25 cellular contexts compared by ENCODE assay signal in genomic region chr2:206723288-206723687, GRCh38. TPM values are rescaled to one million over a fixed set of nuclear protein-coding genes. Genes with fewer than 3 reads are reported as not detected.
DNase-seq lines count a peak whose midpoint lies in the region; ATAC-seq, FAIRE-seq and TF ChIP-seq lines count a peak whose summit lies in the region.
"Had no signal": no experiment of that assay in that cellular context is flagged by ENCODE, and none has a peak within 500 bp of the region (broad histone marks: within the 10 kb centered on the region; RNA-seq: fewer than 3 reads in every experiment).

No MANE protein-coding gene starts in this region.

- H3K36me3 ChIP-seq in HepG2 (replicated peaks in 1 of 2; ENCODE audit: control insufficient read depth in 1 of 2, insufficient read depth in 2 of 2, low read length in 2 of 2), result no peaks in the 10 kb centered on the region
- H3K36me3 ChIP-seq in right lobe of liver, result no peaks in the 10 kb centered on the region
- no peaks in the 10 kb centered on the region for H3K36me3 ChIP-seq in endothelial cell of umbilical vein (ENCODE audit: control insufficient read depth in 2 of 2, extremely low read depth in 1 of 2, insufficient read depth in 2 of 2, low read length in 2 of 2)
- no peaks in the 10 kb centered on the region for H3K36me3 ChIP-seq in CD4-positive, alpha-beta memory T cell (ENCODE audit: insufficient read depth, low read length)
- H3K36me3 ChIP-seq: BE2C; BLaER1 treated with 17β-estradiol and CSF1 and Interleukin-3, amounts not matched to agents 10 nM and 100 nM had no signal

- WGBS in HepG2 (ENCODE audit: low lambda C conversion rate), result 3% methylated on average over 1 of the region's 1 CpG
- 88% methylated on average over 1 of the region's 1 CpG for WGBS in right lobe of liver (ENCODE audit: insufficient coverage, low coverage, low lambda C conversion rate, missing lambda C conversion rate)

- H3K27me3 ChIP-seq in HepG2 (ENCODE audit: control insufficient read depth in 1 of 2, insufficient read depth in 2 of 2, low read length in 2 of 2) (no peaks in the 10 kb centered on the region), right lobe of liver (no peaks in the 10 kb centered on the region), endothelial cell of umbilical vein (ENCODE audit: control insufficient read depth in 2 of 2, insufficient read depth in 2 of 2, low read length in 2 of 2) (peaks cover 0 to 4% of the 10 kb centered on the region in 2 experiments)
- no peaks in the 10 kb centered on the region for H3K27me3 ChIP-seq in CD4-positive, alpha-beta memory T cell (ENCODE audit: insufficient read depth, low read length)
- H3K27me3 ChIP-seq: BE2C; BLaER1 treated with 17β-estradiol and CSF1 and Interleukin-3, amounts not matched to agents 10 nM and 100 nM had no signal

- no peaks in the 10 kb centered on the region for H3K4me1 ChIP-seq in HepG2 (ENCODE audit: insufficient read depth, low read length)
- no peaks in the 10 kb centered on the region for H3K4me1 ChIP-seq in right lobe of liver
- no peaks in the 10 kb centered on the region for H3K4me1 ChIP-seq in endothelial cell of umbilical vein (ENCODE audit: control insufficient read depth, extremely low read depth, insufficient read depth, low read length)
- H3K4me1 ChIP-seq in CD4-positive, alpha-beta memory T cell (ENCODE audit: insufficient read depth, low read length), result no peaks in the 10 kb centered on the region
- H3K4me1 ChIP-seq: BE2C; BLaER1 treated with 17β-estradiol and CSF1 and Interleukin-3, amounts not matched to agents 10 nM and 100 nM had no signal

- CTCF ChIA-PET in HepG2 (lab: Yijun Ruan, JAX; ENCODE audit: low intra/inter-chr PET ratio, low total read pairs) (no interaction called here), endothelial cell of umbilical vein (lab: Charles Lee) (no interaction called here)
- CTCF ChIA-PET in CD4-positive, alpha-beta memory T cell (lab: Charles Lee; ENCODE audit: partially characterized antibody), result no interaction called here

- no peaks in the 10 kb centered on the region for H4K20me1 ChIP-seq in HepG2 (ENCODE audit: insufficient read depth, low read length)
- H4K20me1 ChIP-seq in endothelial cell of umbilical vein (replicated peaks; ENCODE audit: control insufficient read depth, extremely low read depth, insufficient read depth, low read length), result no peaks in the 10 kb centered on the region
- H4K20me1 ChIP-seq: BLaER1 treated with 17β-estradiol and CSF1 and Interleukin-3, amounts not matched to agents 10 nM and 100 nM had no signal

- in situ Hi-C loops in HepG2 (cut with HindIII; ENCODE audit: extremely low pct_ligation_motif_present, low pct_unique_long_range_greater_than_20kb), result no loop called here

- intact Hi-C loops in HepG2 (cut with micrococcal nuclease; ENCODE audit: unreplicated experiment), result no loop called here
- intact Hi-C loops in right lobe of liver (cut with DNase I), result no loop called here
- intact Hi-C loops in endothelial cell of umbilical vein (cut with micrococcal nuclease), result no loop called here
- intact Hi-C loops in CD4-positive, alpha-beta memory T cell (cut with micrococcal nuclease), result no loop called here

- TF ChIP-seq EP300 in HepG2 (IDR thresholded peaks at IDR 0.05; ENCODE audit: low read depth in 2 of 2, low read length in 2 of 2) (no peak), HepG2 (CRISPR knock-in tag; IDR thresholded peaks at IDR 0.05; ENCODE audit: borderline replicate concordance) (no peak)

- H3K27ac Mint-ChIP-seq in CD4-positive, alpha-beta memory T cell, result no peak overlapping the region
- H3K27ac Mint-ChIP-seq: CD14-positive monocyte; CD4-positive, alpha-beta T cell; GM23338 had no signal

- H3K4me3 ChIP-seq in HepG2 (replicated peaks in 1 of 3; ENCODE audit: insufficient read depth in 1 of 3, low read depth in 2 of 3, low read length in 3 of 3) (no peak overlapping the region), right lobe of liver (no peak overlapping the region), endothelial cell of umbilical vein (replicated peaks in 1 of 3; ENCODE audit: insufficient read depth in 1 of 3, low read depth in 1 of 3, low read length in 3 of 3) (no peak overlapping the region)
- H3K4me3 ChIP-seq in CD4-positive, alpha-beta memory T cell (ENCODE audit: low read length in 2 of 2), result no peak overlapping the region
- H3K4me3 ChIP-seq: BLaER1 treated with 17β-estradiol and CSF1 and Interleukin-3, amounts not matched to agents 10 nM and 100 nM; GM23338 had no signal

- H3K9me3 Mint-ChIP-seq in CD4-positive, alpha-beta memory T cell, result peaks cover 0 to 5% (median 3%) of the 10 kb centered on the region in 8 donors

- H3K27ac ChIP-seq in HepG2 (ENCODE audit: extremely low read length, insufficient read depth, low read length) (no peak overlapping the region), right lobe of liver (no peak overlapping the region), endothelial cell of umbilical vein (ENCODE audit: insufficient read depth, low read depth, low read length) (no peak overlapping the region)
- no peak overlapping the region for H3K27ac ChIP-seq in CD4-positive, alpha-beta memory T cell (ENCODE audit: low read depth, low read length)
- H3K27ac ChIP-seq: 22Rv1; BLaER1 treated with 17β-estradiol and CSF1 and Interleukin-3, amounts not matched to agents 10 nM and 100 nM had no signal

- H3K4me1 Mint-ChIP-seq in CD4-positive, alpha-beta memory T cell, result no peaks in the 10 kb centered on the region
- H3K4me1 Mint-ChIP-seq: CD14-positive monocyte had no signal

- FAIRE-seq in HepG2 (lab: Jason Lieb, UNC) (no peak), endothelial cell of umbilical vein (lab: Jason Lieb, UNC) (peak; percentile 28)
- FAIRE-seq: A204.1, GM12891, GM18507, H54 had no signal

- BruUV-seq in HepG2 (replicated peaks; lab: Mats Ljungman, UMichigan) (no TSS peak), endothelial cell of umbilical vein (replicated peaks; lab: Mats Ljungman, UMichigan) (no TSS peak)

- dilution Hi-C loops in endothelial cell of umbilical vein (cut with MboI; ENCODE audit: extremely low pct_ligation_motif_present, low sequenced_read_pairs), result no loop called here

- H3K79me2 ChIP-seq in HepG2 (ENCODE audit: insufficient read depth, low read length) (no peaks in the 10 kb centered on the region), endothelial cell of umbilical vein (ENCODE audit: control insufficient read depth, insufficient read depth, low read length) (no peaks in the 10 kb centered on the region)

- peaks cover 23 to 34% of the 10 kb centered on the region in 2 donors for H3K27me3 Mint-ChIP-seq in CD4-positive, alpha-beta memory T cell

- no peak overlapping the region for H3K9ac ChIP-seq in HepG2 (ENCODE audit: insufficient read depth, low read depth, low read length)
- H3K9ac ChIP-seq in endothelial cell of umbilical vein (replicated peaks; ENCODE audit: extremely low read depth, insufficient read depth, low read length), result no peak overlapping the region
- H3K9ac ChIP-seq: BLaER1 treated with 17β-estradiol and CSF1 and Interleukin-3, amounts not matched to agents 10 nM and 100 nM had no signal

- no peak for TF ChIP-seq POLR2A in HepG2 (IDR thresholded peaks at IDR 0.05; ENCODE audit: insufficient read depth in 1 of 2, low read depth in 2 of 2, low read length in 2 of 2)
- no peak for TF ChIP-seq POLR2A in right lobe of liver (IDR thresholded peaks at IDR 0.05)
- TF ChIP-seq POLR2A in endothelial cell of umbilical vein (IDR thresholded peaks at IDR 0.05; ENCODE audit: low read depth, low read length), result no peak

- H3K36me3 Mint-ChIP-seq in CD4-positive, alpha-beta memory T cell, result no peaks in the 10 kb centered on the region
- H3K36me3 Mint-ChIP-seq: CD14-positive monocyte had no signal

- no peak for DNase-seq in HepG2 (ENCODE audit: low spot score)
- no peak for DNase-seq in right lobe of liver
- DNase-seq in endothelial cell of umbilical vein (ENCODE audit: low read depth, low spot score), result no peak
- no peak for DNase-seq in activated naive CD4-positive, alpha-beta T cell treated with anti-CD3 and anti-CD28 coated beads, Interleukin-2, amount 50 U/mL, for 16 hours
- no peak for DNase-seq in CD4-positive, alpha-beta memory T cell
- DNase-seq: ACHN; AML-193; BE2C; Calu3; CD4-positive, alpha-beta T cell; COR-L47; DMS53; DMS79 treated with DMSO at 0.1 percent for 48 hours; GF-D8; HCEC 1CT had no signal

- H3K9me3 ChIP-seq in HepG2 (ENCODE audit: low read length), result no peaks in the 10 kb centered on the region
- no peaks in the 10 kb centered on the region for H3K9me3 ChIP-seq in right lobe of liver
- H3K9me3 ChIP-seq in endothelial cell of umbilical vein (replicated peaks; ENCODE audit: control insufficient read depth, insufficient read depth, low read length), result no peaks in the 10 kb centered on the region
- H3K9me3 ChIP-seq in CD4-positive, alpha-beta memory T cell (ENCODE audit: control insufficient read depth in 1 of 2, low read length in 2 of 2), result no peaks in the 10 kb centered on the region
- H3K9me3 ChIP-seq: BE2C had no signal

- H3K4me2 ChIP-seq in HepG2 (ENCODE audit: low read depth, low read length) (no peak overlapping the region), endothelial cell of umbilical vein (ENCODE audit: insufficient read depth, low read length) (no peak overlapping the region)
- H3K4me2 ChIP-seq: BLaER1 treated with 17β-estradiol and CSF1 and Interleukin-3, amounts not matched to agents 10 nM and 100 nM; GM23338 had no signal

- no peak for TF ChIP-seq RAD21 in HepG2 (CRISPR knock-in tag; IDR thresholded peaks at IDR 0.05)

- TF ChIP-seq CTCF in HepG2 (CRISPR knock-in tag; IDR thresholded peaks at IDR 0.05) (no peak), right lobe of liver (IDR thresholded peaks at IDR 0.05) (no peak), endothelial cell of umbilical vein (IDR thresholded peaks at IDR 0.05; ENCODE audit: extremely low read depth in 1 of 2, insufficient read depth in 1 of 2, low read depth in 1 of 2, low read length in 2 of 2) (no peak)

- no peak for ATAC-seq in HepG2
- ATAC-seq in right lobe of liver, result no peak
- ATAC-seq: GM23338 had no signal

- no peaks in the 10 kb centered on the region for H3K9me1 ChIP-seq in endothelial cell of umbilical vein (replicated peaks; ENCODE audit: control insufficient read depth, extremely low read depth, insufficient read depth, low read length)

- POLR2A ChIA-PET in HepG2 (lab: Yijun Ruan, JAX) (no interaction called here), endothelial cell of umbilical vein (lab: Charles Lee) (no interaction called here)
- POLR2A ChIA-PET in CD4-positive, alpha-beta memory T cell (lab: Charles Lee; ENCODE audit: partially characterized antibody), result no interaction called here

- H2AFZ ChIP-seq in HepG2 (ENCODE audit: low read length) (no peak overlapping the region), endothelial cell of umbilical vein (ENCODE audit: low read depth, low read length) (no peak overlapping the region)
- H2AFZ ChIP-seq: GM23338 had no signal

- no peak overlapping the region for H3K4me3 Mint-ChIP-seq in CD4-positive, alpha-beta memory T cell
- H3K4me3 Mint-ChIP-seq: CD14-positive monocyte; CD4-positive, alpha-beta T cell; GM23338 had no signal

RNA-seq across cellular contexts. Expression of gene DYTN, which starts 5.1 kb away (rescaled TPM):
- not detected in 2 replicates for total RNA-seq in HepG2 (2016; rRNA removed; fragmentation: Illumina TruSeq; extraction: Trizol)
- not detected in 2 replicates for total RNA-seq in HepG2 (2016; cell fraction: cytosol; rRNA removed; fragmentation: Illumina TruSeq; extraction: Trizol; ENCODE audit: low read depth)
- total RNA-seq in HepG2 (2016; cell fraction: insoluble cytoplasmic fraction; rRNA removed; fragmentation: Illumina TruSeq; extraction: Trizol), result not detected in 2 replicates
- not detected in 2 replicates for total RNA-seq in HepG2 (2016; cell fraction: membrane; rRNA removed; fragmentation: Illumina TruSeq; extraction: Trizol)
- not detected in 2 replicates for total RNA-seq in HepG2 (2016; cell fraction: nucleus; rRNA removed; fragmentation: Illumina TruSeq; extraction: Trizol)
- not detected in 2 replicates for polyA plus RNA-seq in HepG2 (2011; rRNA removed)
- polyA plus RNA-seq in HepG2 (2011; cell fraction: cytosol; rRNA removed), result not detected in 2 replicates
- polyA plus RNA-seq in HepG2 (2011; cell fraction: nucleus; rRNA removed), result not detected in 2 replicates
- polyA plus RNA-seq in HepG2 (2012), result not detected in 2 replicates
- not detected in 2 replicates for polyA plus RNA-seq in HepG2 (2016; cell fraction: cytosol; fragmentation: Illumina TruSeq; extraction: Trizol; ENCODE audit: low read depth)
- not detected in 2 replicates for polyA plus RNA-seq in HepG2 (2016; cell fraction: insoluble cytoplasmic fraction; fragmentation: Illumina TruSeq; extraction: Trizol; ENCODE audit: low read depth)
- polyA plus RNA-seq in HepG2 (2016; cell fraction: membrane; fragmentation: Illumina TruSeq; extraction: Trizol; ENCODE audit: low read depth), result not detected in 2 replicates
- polyA plus RNA-seq in HepG2 (2016; cell fraction: nucleus; fragmentation: Illumina TruSeq; extraction: Trizol; ENCODE audit: insufficient read depth, low read depth), result not detected in 2 replicates
- polyA minus RNA-seq in HepG2 (2011; rRNA and poly(A)+ RNA removed; ENCODE audit: low replicate concordance), result not detected in 2 replicates
- polyA minus RNA-seq in HepG2 (2011; cell fraction: cytosol; rRNA and poly(A)+ RNA removed), result not detected in 2 replicates
- not detected in 2 replicates for polyA minus RNA-seq in HepG2 (2011; cell fraction: nucleus; rRNA and poly(A)+ RNA removed)
- not detected for total RNA-seq in right lobe of liver
- total RNA-seq in endothelial cell of umbilical vein, result 0.21 and 0.62 TPM in 2 replicates
- polyA plus RNA-seq in endothelial cell of umbilical vein, result 0.06 TPM in 1 of 2 replicates, not detected in the other
- polyA plus RNA-seq in endothelial cell of umbilical vein (2011; cell fraction: cytosol; rRNA removed), result 0.03 and 0.04 TPM in 2 replicates
- polyA plus RNA-seq in endothelial cell of umbilical vein (2011; cell fraction: nucleus; rRNA removed), result 0.22 and 0.26 TPM in 2 replicates
- not detected in 2 replicates for polyA plus RNA-seq in endothelial cell of umbilical vein (2012)
- polyA minus RNA-seq in endothelial cell of umbilical vein, result 0.15 TPM in 1 of 2 replicates, not detected in the other
- polyA minus RNA-seq in endothelial cell of umbilical vein (2011; cell fraction: cytosol; rRNA and poly(A)+ RNA removed), result not detected
- 0.29 and 0.38 TPM in 2 replicates for polyA minus RNA-seq in endothelial cell of umbilical vein (2011; cell fraction: nucleus; rRNA and poly(A)+ RNA removed)
- not detected for total RNA-seq in CD4-positive, alpha-beta memory T cell
- not detected for polyA plus RNA-seq in CD4-positive, alpha-beta memory T cell
- total RNA-seq: Calu3; CD4-positive, alpha-beta T cell; Daoy; G401; GM23338 had no signal
- polyA plus RNA-seq: CD14-positive monocyte, GM23338 had no signal

RNA-seq across cellular contexts. Expression of gene MDH1B, which starts 41.8 kb away (rescaled TPM):
- total RNA-seq in HepG2 (2016; rRNA removed; fragmentation: Illumina TruSeq; extraction: Trizol), result 0.86 and 0.91 TPM in 2 replicates
- total RNA-seq in HepG2 (2016; cell fraction: cytosol; rRNA removed; fragmentation: Illumina TruSeq; extraction: Trizol; ENCODE audit: low read depth), result 0.40 and 0.53 TPM in 2 replicates
- total RNA-seq in HepG2 (2016; cell fraction: insoluble cytoplasmic fraction; rRNA removed; fragmentation: Illumina TruSeq; extraction: Trizol), result 0.82 and 1.1 TPM in 2 replicates
- total RNA-seq in HepG2 (2016; cell fraction: membrane; rRNA removed; fragmentation: Illumina TruSeq; extraction: Trizol), result 0.83 and 0.87 TPM in 2 replicates
- 0.75 and 0.99 TPM in 2 replicates for total RNA-seq in HepG2 (2016; cell fraction: nucleus; rRNA removed; fragmentation: Illumina TruSeq; extraction: Trizol)
- 0.12 and 0.17 TPM in 2 replicates for polyA plus RNA-seq in HepG2 (2011; rRNA removed)
- polyA plus RNA-seq in HepG2 (2011; cell fraction: cytosol; rRNA removed), result 0.15 and 0.21 TPM in 2 replicates
- polyA plus RNA-seq in HepG2 (2011; cell fraction: nucleus; rRNA removed), result 0.11 and 0.29 TPM in 2 replicates
- 0.41 and 0.60 TPM in 2 replicates for polyA plus RNA-seq in HepG2 (2012)
- 0.83 and 1.2 TPM in 2 replicates for polyA plus RNA-seq in HepG2 (2016; cell fraction: cytosol; fragmentation: Illumina TruSeq; extraction: Trizol; ENCODE audit: low read depth)
- 0.97 and 0.99 TPM in 2 replicates for polyA plus RNA-seq in HepG2 (2016; cell fraction: insoluble cytoplasmic fraction; fragmentation: Illumina TruSeq; extraction: Trizol; ENCODE audit: low read depth)
- polyA plus RNA-seq in HepG2 (2016; cell fraction: membrane; fragmentation: Illumina TruSeq; extraction: Trizol; ENCODE audit: low read depth), result 0.97 and 1.0 TPM in 2 replicates
- 0.60 and 0.85 TPM in 2 replicates for polyA plus RNA-seq in HepG2 (2016; cell fraction: nucleus; fragmentation: Illumina TruSeq; extraction: Trizol; ENCODE audit: insufficient read depth, low read depth)
- polyA minus RNA-seq in HepG2 (2011; rRNA and poly(A)+ RNA removed; ENCODE audit: low replicate concordance), result 0.07 and 0.26 TPM in 2 replicates
- polyA minus RNA-seq in HepG2 (2011; cell fraction: cytosol; rRNA and poly(A)+ RNA removed), result not detected in 2 replicates
- polyA minus RNA-seq in HepG2 (2011; cell fraction: nucleus; rRNA and poly(A)+ RNA removed), result 0.39 and 1.5 TPM in 2 replicates
- total RNA-seq in right lobe of liver, result under 1 TPM in 4 of 6 experiments, not detected in 2; 0.11 to 0.32 (median 0.18) TPM
- total RNA-seq in endothelial cell of umbilical vein, result 0.51 TPM in 1 of 2 replicates, not detected in the other
- polyA plus RNA-seq in endothelial cell of umbilical vein, result 0.29 and 0.33 TPM in 2 replicates
- 0.30 TPM in 2 replicates for polyA plus RNA-seq in endothelial cell of umbilical vein (2011; cell fraction: cytosol; rRNA removed)
- polyA plus RNA-seq in endothelial cell of umbilical vein (2011; cell fraction: nucleus; rRNA removed), result 1.1 and 1.2 TPM in 2 replicates
- polyA plus RNA-seq in endothelial cell of umbilical vein (2012), result 0.35 and 0.56 TPM in 2 replicates
- polyA minus RNA-seq in endothelial cell of umbilical vein, result 0.53 TPM in 1 of 2 replicates, not detected in the other
- not detected for polyA minus RNA-seq in endothelial cell of umbilical vein (2011; cell fraction: cytosol; rRNA and poly(A)+ RNA removed)
- 0.34 and 0.91 TPM in 2 replicates for polyA minus RNA-seq in endothelial cell of umbilical vein (2011; cell fraction: nucleus; rRNA and poly(A)+ RNA removed)
- under 1 TPM in 1 of 2 experiments, not detected in 1; 0.17 TPM for total RNA-seq in CD4-positive, alpha-beta memory T cell
- under 1 TPM in 1 of 2 donors, not detected in 1; 0.44 TPM for polyA plus RNA-seq in CD4-positive, alpha-beta memory T cell
- polyA plus RNA-seq: CD14-positive monocyte had no signal

RNA-seq across cellular contexts. Expression of gene FASTKD2, which starts 42.1 kb away (rescaled TPM):
- total RNA-seq in HepG2 (2016; rRNA removed; fragmentation: Illumina TruSeq; extraction: Trizol) (77.8 and 88.0 TPM in 2 replicates), right lobe of liver (10 to 100 TPM; 13.5 to 29.1 (median 16.9) TPM), endothelial cell of umbilical vein (22.6 and 24.1 TPM in 2 replicates)
- total RNA-seq in HepG2 (2016; cell fraction: cytosol; rRNA removed; fragmentation: Illumina TruSeq; extraction: Trizol; ENCODE audit: low read depth), result 6.6 and 7.0 TPM in 2 replicates
- 80.0 and 96.1 TPM in 2 replicates for total RNA-seq in HepG2 (2016; cell fraction: insoluble cytoplasmic fraction; rRNA removed; fragmentation: Illumina TruSeq; extraction: Trizol)
- total RNA-seq in HepG2 (2016; cell fraction: membrane; rRNA removed; fragmentation: Illumina TruSeq; extraction: Trizol), result 15.3 and 17.0 TPM in 2 replicates
- 62.6 and 69.2 TPM in 2 replicates for total RNA-seq in HepG2 (2016; cell fraction: nucleus; rRNA removed; fragmentation: Illumina TruSeq; extraction: Trizol)
- polyA plus RNA-seq in HepG2 (2011; rRNA removed) (34.9 and 41.1 TPM in 2 replicates), endothelial cell of umbilical vein (20.6 and 21.8 TPM in 2 replicates)
- 20.1 and 29.6 TPM in 2 replicates for polyA plus RNA-seq in HepG2 (2011; cell fraction: cytosol; rRNA removed)
- polyA plus RNA-seq in HepG2 (2011; cell fraction: nucleus; rRNA removed), result 25.1 and 26.3 TPM in 2 replicates
- polyA plus RNA-seq in HepG2 (2012), result 23.6 and 30.2 TPM in 2 replicates
- 2.6 and 2.9 TPM in 2 replicates for polyA plus RNA-seq in HepG2 (2016; cell fraction: cytosol; fragmentation: Illumina TruSeq; extraction: Trizol; ENCODE audit: low read depth)
- polyA plus RNA-seq in HepG2 (2016; cell fraction: insoluble cytoplasmic fraction; fragmentation: Illumina TruSeq; extraction: Trizol; ENCODE audit: low read depth), result 50.6 and 52.6 TPM in 2 replicates
- polyA plus RNA-seq in HepG2 (2016; cell fraction: membrane; fragmentation: Illumina TruSeq; extraction: Trizol; ENCODE audit: low read depth), result 4.7 and 5.5 TPM in 2 replicates
- 45.2 and 50.4 TPM in 2 replicates for polyA plus RNA-seq in HepG2 (2016; cell fraction: nucleus; fragmentation: Illumina TruSeq; extraction: Trizol; ENCODE audit: insufficient read depth, low read depth)
- polyA minus RNA-seq in HepG2 (2011; rRNA and poly(A)+ RNA removed; ENCODE audit: low replicate concordance), result 21.8 and 23.8 TPM in 2 replicates
- polyA minus RNA-seq in HepG2 (2011; cell fraction: cytosol; rRNA and poly(A)+ RNA removed), result 21.4 and 22.1 TPM in 2 replicates
- polyA minus RNA-seq in HepG2 (2011; cell fraction: nucleus; rRNA and poly(A)+ RNA removed), result 83.3 and 85.7 TPM in 2 replicates
- polyA plus RNA-seq in endothelial cell of umbilical vein (2011; cell fraction: cytosol; rRNA removed), result 17.8 and 18.4 TPM in 2 replicates
- polyA plus RNA-seq in endothelial cell of umbilical vein (2011; cell fraction: nucleus; rRNA removed), result 39.7 and 47.2 TPM in 2 replicates
- 23.4 and 33.2 TPM in 2 replicates for polyA plus RNA-seq in endothelial cell of umbilical vein (2012)
- polyA minus RNA-seq in endothelial cell of umbilical vein, result 31.1 and 33.8 TPM in 2 replicates
- polyA minus RNA-seq in endothelial cell of umbilical vein (2011; cell fraction: cytosol; rRNA and poly(A)+ RNA removed), result 13.9 TPM
- 30.6 and 56.1 TPM in 2 replicates for polyA minus RNA-seq in endothelial cell of umbilical vein (2011; cell fraction: nucleus; rRNA and poly(A)+ RNA removed)
- total RNA-seq in CD4-positive, alpha-beta memory T cell, result 10 to 100 TPM; 23.0 to 23.4 TPM
- polyA plus RNA-seq in CD4-positive, alpha-beta memory T cell, result 10 to 100 TPM; 23.6 to 26.2 TPM
